23 cellular contexts compared by ENCODE assay signal in genomic region chr3:119786409-119786808, GRCh38. TPM values are rescaled to one million over a fixed set of nuclear protein-coding genes. Genes with fewer than 3 reads are reported as not detected.
"Had no signal": no experiment of that assay in that cellular context is flagged by ENCODE, and none has a peak within 500 bp of the region (broad histone marks: within the 10 kb centered on the region; RNA-seq: fewer than 3 reads in every experiment).

No MANE protein-coding gene starts in this region.

- ATAC-seq: effector memory CD8-positive, alpha-beta T cell; heart right ventricle; left cardiac atrium; left ventricle myocardium superior; natural killer cell treated with Interleukin-12 subunit alpha and Interleukin-12 subunit beta and Interleukin-15 and Interleukin-18, amount 100 ng/mL, for 72 hours; pancreas; sciatic nerve; stimulated activated memory B cell treated with anti-CD40 and anti-IgM and Interleukin-4, amounts not matched to agents 10 μg/mL and 1 μg/mL and 100 μg/mL, for 72 hours; stimulated activated naive CD8-positive, alpha-beta T cell treated with anti-CD3 and anti-CD28 coated beads, Interleukin-15, Interleukin-2, amounts not matched to agents 100 U/mL and 50 U/mL, for 24 hours had no signal

- H3K27ac ChIP-seq: esophagus squamous epithelium, heart right ventricle, neutrophil, pancreas, spleen, testis, tibial artery had no signal

- H3K36me3 ChIP-seq: esophagus squamous epithelium, heart right ventricle, neutrophil, pancreas, spleen, tibial artery had no signal

- H3K9me3 ChIP-seq: esophagus squamous epithelium, heart right ventricle, neutrophil, pancreas, spleen, testis, tibial artery had no signal

- H3K4me1 ChIP-seq: esophagus squamous epithelium, heart right ventricle, pancreas, spleen, testis, tibial artery had no signal

- H3K27me3 ChIP-seq: esophagus squamous epithelium, heart right ventricle, neutrophil, pancreas, spleen, testis, tibial artery had no signal

- DNase-seq: cortex of kidney; effector memory CD8-positive, alpha-beta T cell; erythroblast; esophagus squamous epithelium; glutamatergic neuron; heart right ventricle; hippocampal formation; left cardiac atrium; left ventricle myocardium superior; naive B cell; pancreas; spleen; stimulated activated CD4-positive, alpha-beta T cell treated with anti-CD3 and anti-CD28 coated beads, Interleukin-4, amount 100 ng/mL, for 4 hours; stimulated activated naive CD8-positive, alpha-beta T cell treated with anti-CD3 and anti-CD28 coated beads, Interleukin-15, Interleukin-2, amounts not matched to agents 100 U/mL and 50 U/mL, for 24 hours; substantia nigra; testis; tibial artery had no signal

- H3K4me3 ChIP-seq: esophagus squamous epithelium, heart right ventricle, lung, pancreas, spleen, testis, tibial artery had no signal

RNA-seq across cellular contexts. Expression of gene NR1I2, which starts 4.5 kb away (rescaled TPM):
- total RNA-seq: esophagus squamous epithelium; mononuclear cell; natural killer cell treated with Interleukin-12 subunit alpha and Interleukin-12 subunit beta and Interleukin-15 and Interleukin-18, amount 100 ng/mL, for 72 hours; sciatic nerve had no signal
